ENCODE assay signal across 12 cellular contexts in the genomic region with DNA sequence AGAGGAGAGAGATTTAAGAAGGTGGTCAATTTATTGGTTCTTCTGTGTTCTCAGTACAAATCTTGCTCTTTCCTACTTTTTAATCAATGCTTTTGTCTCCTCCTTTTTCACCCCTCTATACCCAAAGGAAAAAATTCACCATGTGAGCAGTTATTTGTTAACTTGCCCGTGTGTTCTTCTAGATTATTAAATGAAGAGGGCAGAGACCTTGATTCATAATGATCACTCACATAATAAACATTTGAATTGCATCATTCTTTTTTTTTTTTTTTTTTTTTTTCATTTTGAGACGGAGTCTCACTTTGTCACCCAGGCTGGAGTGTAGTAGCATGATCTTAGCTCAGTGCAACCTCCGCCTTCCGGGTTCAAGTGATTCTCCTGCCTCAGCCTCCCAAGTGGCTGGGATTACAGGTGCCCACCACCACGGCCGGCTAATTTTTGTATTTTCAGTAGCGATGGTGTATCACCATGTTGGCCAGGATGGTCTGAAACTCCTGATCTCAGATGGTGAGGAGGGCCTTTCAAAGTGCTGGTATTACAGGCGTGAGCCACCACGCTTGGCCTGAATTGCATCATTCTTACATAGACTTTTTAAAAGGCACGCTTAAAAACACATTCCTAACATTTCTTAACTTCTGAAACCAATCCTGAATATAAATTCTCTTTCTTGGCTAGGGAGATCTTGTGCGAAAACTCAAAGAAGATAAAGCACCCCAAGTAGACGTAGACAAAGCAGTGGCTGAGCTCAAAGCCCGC. TPM values are rescaled to one million over a fixed set of nuclear protein-coding genes. Genes with fewer than 3 reads are reported as not detected.
DNase-seq lines count a peak whose midpoint lies in the region; ATAC-seq and TF ChIP-seq lines count a peak whose summit lies in the region.
"Had no signal": no experiment of that assay in that cellular context is flagged by ENCODE, and none has a peak within 500 bp of the region (broad histone marks: within the 10 kb centered on the region; RNA-seq: fewer than 3 reads in every experiment).

No MANE protein-coding gene starts in this region.

- H3K9me1 ChIP-seq in IMR-90 (ENCODE audit: insufficient read depth, low read length): no peaks in the 10 kb centered on the region; the same call in 1 of the 2 replicates

- no peak overlapping the region for H4K5ac ChIP-seq in IMR-90 (ENCODE audit: low read depth, low read length)

- no peak overlapping the region for H3K4me3 ChIP-seq in SK-N-SH (ENCODE audit: low read depth in 2 of 2, low read length in 1 of 2)
- no peak overlapping the region for H3K4me3 ChIP-seq in IMR-90 (ENCODE audit: insufficient read depth, low read depth, low read length)

- H3K36me3 Mint-ChIP-seq in mesothelial cell of epicardium: peaks cover 34% of the 10 kb centered on the region

- peaks cover 40 to 64% of the 10 kb centered on the region in 2 experiments for H3K36me3 ChIP-seq in SK-N-SH (replicated peaks in 1 of 2; ENCODE audit: control insufficient read depth in 1 of 2, insufficient read depth in 2 of 2, low read length in 1 of 2)
- peaks cover 22% of the 10 kb centered on the region for H3K36me3 ChIP-seq in IMR-90 (ENCODE audit: control insufficient read depth, insufficient read depth, low read length)

- H3F3A ChIP-seq in SK-N-SH (replicated peaks; ENCODE audit: insufficient read depth): peaks cover 14% of the 10 kb centered on the region

- no peak overlapping the region for H2AK9ac ChIP-seq in IMR-90 (replicated peaks; ENCODE audit: low read depth, low read length, poor library complexity)

- H3K27ac Mint-ChIP-seq in mesothelial cell of epicardium: no peak overlapping the region
- H3K27ac Mint-ChIP-seq: stimulated activated naive B cell treated with anti-CD40 and anti-IgM and Interleukin-4, amounts not matched to agents 10 μg/mL and 1 μg/mL and 100 μg/mL, for 72 hours had no signal

- POLR2A ChIA-PET in SK-N-SH (lab: Yijun Ruan, JAX): no interaction called here
- POLR2A ChIA-PET in IMR-90 (lab: Charles Lee; ENCODE audit: unreplicated experiment): no interaction called here

- no peak overlapping the region for H2BK120ac ChIP-seq in IMR-90 (ENCODE audit: low read depth, low read length)

- H3K9me3 ChIP-seq in SK-N-SH (no peaks in the 10 kb centered on the region), IMR-90 (ENCODE audit: control insufficient read depth, insufficient read depth, low read length) (no peaks in the 10 kb centered on the region)

- H2BK20ac ChIP-seq in IMR-90 (ENCODE audit: low read depth, low read length): no peak overlapping the region

- peaks cover 54% of the 10 kb centered on the region for H4K20me1 ChIP-seq in SK-N-SH (ENCODE audit: insufficient read depth)
- H4K20me1 ChIP-seq in IMR-90 (ENCODE audit: insufficient read depth, low read length): peaks cover 35% of the 10 kb centered on the region; the same call in 1 of the 2 replicates

- no peaks in the 10 kb centered on the region for H3K9me3 Mint-ChIP-seq in mesothelial cell of epicardium
- H3K9me3 Mint-ChIP-seq: stimulated activated naive B cell treated with anti-CD40 and anti-IgM and Interleukin-4, amounts not matched to agents 10 μg/mL and 1 μg/mL and 100 μg/mL, for 72 hours had no signal

- H3K14ac ChIP-seq in IMR-90 (replicated peaks; ENCODE audit: low read depth, low read length): no peak overlapping the region

- no peak overlapping the region for H4K91ac ChIP-seq in IMR-90 (ENCODE audit: insufficient read depth, low read depth, low read length)

- peaks cover 25% of the 10 kb centered on the region for H3K4me1 Mint-ChIP-seq in mesothelial cell of epicardium

- CTCF ChIA-PET in SK-N-SH (lab: Yijun Ruan, JAX): interaction anchor here (0.9 kb wide), 1 partner anchor 12 kb away, joined by 4 read pairs; no protein-coding TSS in a partner anchor
- CTCF ChIA-PET in IMR-90 (lab: Yijun Ruan, JAX): no interaction called here

- no peak overlapping the region for H2BK5ac ChIP-seq in IMR-90 (ENCODE audit: low read depth, low read length, poor library complexity, severe bottlenecking)

- H3K79me1 ChIP-seq in IMR-90 (ENCODE audit: low read depth in 1 of 2, low read length in 2 of 2): peaks cover 16 to 39% of the 10 kb centered on the region in 2 experiments

- H3K27me3 Mint-ChIP-seq in mesothelial cell of epicardium (ENCODE audit: low read depth): no peaks in the 10 kb centered on the region
- H3K27me3 Mint-ChIP-seq: stimulated activated naive B cell treated with anti-CD40 and anti-IgM and Interleukin-4, amounts not matched to agents 10 μg/mL and 1 μg/mL and 100 μg/mL, for 72 hours had no signal

- H3K4ac ChIP-seq in IMR-90 (ENCODE audit: low read depth, low read length): no peak overlapping the region

- DNase-seq in SK-N-SH: no peak
- DNase-seq in IMR-90: peak; percentile 16
- peak; percentile 33 for DNase-seq in astrocyte of the hippocampus (ENCODE audit: low read depth, low spot score)
- DNase-seq in iris pigment epithelial cell (ENCODE audit: low read depth): peak; percentile 82
- DNase-seq in mesothelial cell of epicardium (ENCODE audit: low spot score in 2 of 2, unreplicated experiment in 2 of 2): no peak
- DNase-seq: NCI-H187; nucleus accumbens; stimulated activated naive B cell treated with anti-CD40 and anti-IgM and Interleukin-4, amounts not matched to agents 10 μg/mL and 1 μg/mL and 100 μg/mL, for 72 hours; T-helper 2 cell had no signal

- H3K18ac ChIP-seq in IMR-90 (ENCODE audit: low read depth, low read length): no peak overlapping the region

- no peak for TF ChIP-seq EP300 in SK-N-SH (IDR thresholded peaks at IDR 0.05; ENCODE audit: borderline replicate concordance in 1 of 2, low read depth in 1 of 2, low read length in 1 of 2)

- WGBS in SK-N-SH (ENCODE audit: low lambda C conversion rate): 90% methylated on average over 13 of the region's 13 CpGs
- no CpG with 5 or more reads among the region's 13 CpGs for WGBS in IMR-90 (ENCODE audit: extremely low coverage in 2 of 2, insufficient read length in 1 of 2), 2 experiments

- TF ChIP-seq CTCF in SK-N-SH (IDR thresholded peaks at IDR 0.05): no peak
- no peak for TF ChIP-seq CTCF in IMR-90 (conservative IDR thresholded peaks at IDR 0.05; ENCODE audit: low read depth, low read length)
- TF ChIP-seq CTCF in mesothelial cell of epicardium (IDR thresholded peaks at IDR 0.05; ENCODE audit: unreplicated experiment): no peak

- ATAC-seq in SK-N-SH treated with all-trans-retinoic acid at 6 μM for 48 hours (no peak), IMR-90 (ENCODE audit: low read depth) (no peak), HG02938 (IDR thresholded peaks at IDR 0.05; ENCODE audit: unreplicated experiment) (no peak), GM21381 (IDR thresholded peaks at IDR 0.05; ENCODE audit: unreplicated experiment) (no peak)
- ATAC-seq: stimulated activated naive B cell treated with anti-CD40 and anti-IgM and Interleukin-4, amounts not matched to agents 10 μg/mL and 1 μg/mL and 100 μg/mL, for 72 hours had no signal

- H2AK5ac ChIP-seq in IMR-90 (ENCODE audit: low read depth, low read length): no peak overlapping the region

- H4K8ac ChIP-seq in IMR-90 (ENCODE audit: low read depth in 2 of 2, low read length in 2 of 2): no peak overlapping the region

- H3K4me3 Mint-ChIP-seq in mesothelial cell of epicardium: no peak overlapping the region
- H3K4me3 Mint-ChIP-seq: stimulated activated naive B cell treated with anti-CD40 and anti-IgM and Interleukin-4, amounts not matched to agents 10 μg/mL and 1 μg/mL and 100 μg/mL, for 72 hours had no signal

- in situ Hi-C loops in IMR-90 (cut with MboI; ENCODE audit: low sequenced_read_pairs): no loop called here

- peak overlapping the region; percentile 71; the same call in 1 of the 2 replicates for H3K23ac ChIP-seq in IMR-90 (ENCODE audit: low read depth, low read length)

- H3K4me1 ChIP-seq in SK-N-SH (ENCODE audit: control insufficient read depth in 1 of 2, insufficient read depth in 2 of 2, low read depth in 1 of 2, low read length in 1 of 2) (peaks cover 4 to 13% of the 10 kb centered on the region in 2 experiments; a peak in 3 of 4 replicates), IMR-90 (ENCODE audit: control insufficient read depth, insufficient read depth, low read length) (peaks cover 5% of the 10 kb centered on the region)

- no peak overlapping the region for H2BK15ac ChIP-seq in IMR-90 (ENCODE audit: low read depth, low read length)

- peaks cover 94% of the 10 kb centered on the region for H3K79me2 ChIP-seq in SK-N-SH (ENCODE audit: insufficient read depth)

- no peaks in the 10 kb centered on the region for H3K9me2 ChIP-seq in SK-N-SH

- no peak overlapping the region for H3K56ac ChIP-seq in IMR-90 (ENCODE audit: extremely low read depth, insufficient read depth, low read length)

- dilution Hi-C loops in IMR-90 (cut with HindIII; ENCODE audit: low sequenced_read_pairs, unreplicated experiment): no loop called here

- TF ChIP-seq RAD21 in SK-N-SH (IDR thresholded peaks at IDR 0.05; ENCODE audit: low read length) (no peak), IMR-90 (IDR thresholded peaks at IDR 0.05; ENCODE audit: low read length) (no peak)

- intact Hi-C loops in IMR-90 (cut with micrococcal nuclease): loop anchor here (5.0 kb wide), 1 partner anchor 34 kb away; no protein-coding TSS in a partner anchor

- H3K9ac ChIP-seq in SK-N-SH (no peak overlapping the region), IMR-90 (ENCODE audit: low read depth, low read length) (no peak overlapping the region)

- 0 out of 4 replicates have a peak overlapping the region, but pooled peaks of 1 of the 2 experiments have one; percentile 0 for H3K27ac ChIP-seq in SK-N-SH (ENCODE audit: low read depth in 2 of 2, low read length in 1 of 2)
- no peak overlapping the region; the same call in 1 of the 2 replicates for H3K27ac ChIP-seq in IMR-90 (ENCODE audit: insufficient read depth, low read length)

- no peak for TF ChIP-seq POLR2A in IMR-90 (IDR thresholded peaks at IDR 0.05; ENCODE audit: low read depth, low read length)

- no TSS peak for BruUV-seq in IMR-90 (replicated peaks; lab: Mats Ljungman, UMichigan)

- peak overlapping the region; percentile 91; the same call in 1 of the 2 replicates for H3K4me2 ChIP-seq in SK-N-SH
- H3K4me2 ChIP-seq in IMR-90 (ENCODE audit: low read depth, low read length): peak overlapping the region; percentile 29; the same call in 1 of the 2 replicates

- no peaks in the 10 kb centered on the region for H3K27me3 ChIP-seq in SK-N-SH (ENCODE audit: insufficient read depth)
- H3K27me3 ChIP-seq in IMR-90 (ENCODE audit: control insufficient read depth, insufficient read depth, low read length): no peaks in the 10 kb centered on the region

- H2AFZ ChIP-seq in SK-N-SH (ENCODE audit: low read depth) (no peak overlapping the region), IMR-90 (replicated peaks; ENCODE audit: low read length, poor library complexity) (no peak overlapping the region)

TF ChIP-seq in IMR-90, 13 proteins besides CTCF, POLR2A, EP300 and RAD21 (continues in another document):
- peak; percentile 68 for TF ChIP-seq CEBPB (IDR thresholded peaks at IDR 0.05; ENCODE audit: low read depth, low read length)

RNA-seq across cellular contexts. Expression of a gene that starts 3.6 kb away (rescaled TPM):
- polyA plus RNA-seq in SK-N-SH (2012; rRNA removed): 301 and 344 TPM in 2 replicates
- 227 and 241 TPM in 2 replicates for polyA plus RNA-seq in SK-N-SH (2012; cell fraction: cytosol; rRNA removed)
- polyA plus RNA-seq in SK-N-SH (2012; cell fraction: nucleus; rRNA removed): 341 and 449 TPM in 2 replicates
- total RNA-seq in IMR-90 (2012; rRNA removed): 105 and 209 TPM in 2 replicates
- polyA plus RNA-seq in IMR-90 (2012; rRNA removed): 494 and 551 TPM in 2 replicates
- polyA plus RNA-seq in IMR-90 (2012; cell fraction: cytosol; rRNA removed): 298 and 1,288 TPM in 2 replicates
- polyA plus RNA-seq in IMR-90 (2012; cell fraction: nucleus; rRNA removed; ENCODE audit: low replicate concordance): 125 and 513 TPM in 2 replicates
- total RNA-seq in mesothelial cell of epicardium: 87.5 to 92.2 TPM (median 90.3 TPM) in 3 replicates

Comparison
In these comparisons a context has a peak if more than half of its experiments do, and no peak if none do; other contexts are left out.
1. DNase-seq: peak in IMR-90 (single experiment), astrocyte of the hippocampus (single experiment) and iris pigment epithelial cell (single experiment); none in SK-N-SH (single experiment) and mesothelial cell of epicardium (0 of 2).